ENCODE assay signal across 1 cellular context in genomic region chr19:42075616-42076374, GRCh38.
TF ChIP-seq lines count a peak whose summit lies in the region.

Gene ZNF574 (plus strand): TSS chr19:42076166. CDS start chr19:42078607, 2,441 bp downstream.

TF ChIP-seq in K562, 482 proteins besides CTCF, POLR2A, EP300 and RAD21 (continued from another document and continues in another):
- no peak for TF ChIP-seq HMGXB4 (CRISPR knock-in tag; IDR thresholded peaks at IDR 0.05)
- peak; percentile 80 for TF ChIP-seq PCBP1 (IDR thresholded peaks at IDR 0.05; ENCODE audit: low read depth, low read length, poor library complexity, severe bottlenecking)
- TF ChIP-seq ZBED1 (IDR thresholded peaks at IDR 0.05): no peak
- peak; percentile 90 for TF ChIP-seq CHD2 (IDR thresholded peaks at IDR 0.05; ENCODE audit: low read depth, low read length)
- TF ChIP-seq THRAP3 (IDR thresholded peaks at IDR 0.05; ENCODE audit: borderline replicate concordance): no peak
- TF ChIP-seq ELF2 (CRISPR knock-in tag; IDR thresholded peaks at IDR 0.05): no peak
- TF ChIP-seq U2AF2 (optimal IDR thresholded peaks at IDR 0.05; ENCODE audit: low read depth, low read length): no peak
- TF ChIP-seq SREBF1 (IDR thresholded peaks at IDR 0.05; ENCODE audit: borderline replicate concordance, low read depth, low read length): no peak
- no peak for TF ChIP-seq SMAD4 (CRISPR knock-in tag; conservative IDR thresholded peaks at IDR 0.05)
- no peak for TF ChIP-seq ZNF143 (CRISPR knock-in tag; IDR thresholded peaks at IDR 0.05)
- TF ChIP-seq ZFP30 (CRISPR knock-in tag; IDR thresholded peaks at IDR 0.05; ENCODE audit: borderline replicate concordance): no peak; the same call in 1 of the 2 replicates
- no peak for TF ChIP-seq SMARCA5 (IDR thresholded peaks at IDR 0.05)
- no peak for TF ChIP-seq FOXA3 (CRISPR knock-in tag; conservative IDR thresholded peaks at IDR 0.05 in 1 of 2, IDR thresholded peaks at IDR 0.05 in 1 of 2)
- TF ChIP-seq MTA1 (IDR thresholded peaks at IDR 0.05; ENCODE audit: borderline replicate concordance): no peak; the same call in 1 of the 2 replicates
- no peak; the same call in 1 of the 2 replicates for TF ChIP-seq ZNF239 (CRISPR knock-in tag; IDR thresholded peaks at IDR 0.05)
- no peak for TF ChIP-seq BDP1 (IDR thresholded peaks at IDR 0.05; ENCODE audit: insufficient read depth, insufficient read length)
- no peak for TF ChIP-seq PBX2 (CRISPR knock-in tag; IDR thresholded peaks at IDR 0.05; ENCODE audit: low read depth)
- no peak for TF ChIP-seq PBX2 (tag; conservative IDR thresholded peaks at IDR 0.05; ENCODE audit: low read depth)
- no peak; the same call in 1 of the 2 replicates for TF ChIP-seq CGGBP1 (CRISPR knock-in tag; IDR thresholded peaks at IDR 0.05)
- TF ChIP-seq HNRNPH1 (optimal IDR thresholded peaks at IDR 0.05; ENCODE audit: low read depth, low read length): no peak
- TF ChIP-seq HNRNPUL1 (IDR thresholded peaks at IDR 0.05; ENCODE audit: low read length): no peak
- no peak for TF ChIP-seq SMC3 (conservative IDR thresholded peaks at IDR 0.05; ENCODE audit: insufficient read depth, low read depth, low read length)
- no peak for TF ChIP-seq SMAD2 (IDR thresholded peaks at IDR 0.05; ENCODE audit: low read depth, low read length)
- TF ChIP-seq RERE (CRISPR knock-in tag; IDR thresholded peaks at IDR 0.05; ENCODE audit: borderline replicate concordance): no peak
- TF ChIP-seq HDAC2 (IDR thresholded peaks at IDR 0.05): no peak; the same call in 1 of the 2 replicates
- TF ChIP-seq ZNF444 (CRISPR knock-in tag; IDR thresholded peaks at IDR 0.05): no peak
- TF ChIP-seq FOXK2 (conservative IDR thresholded peaks at IDR 0.05 in 1 of 2, IDR thresholded peaks at IDR 0.05 in 1 of 2; ENCODE audit: low read depth in 2 of 2): peak; percentile 1 to 2; a peak in 2 of 4 replicates
- TF ChIP-seq ZNF41 (CRISPR knock-in tag; conservative IDR thresholded peaks at IDR 0.05): no peak
- TF ChIP-seq ZFPM2 (CRISPR knock-in tag; IDR thresholded peaks at IDR 0.05): no peak
- no peak for TF ChIP-seq PHB (CRISPR knock-in tag; IDR thresholded peaks at IDR 0.05)
- no peak; the same call in 1 of the 2 replicates for TF ChIP-seq KAT8 (IDR thresholded peaks at IDR 0.05; ENCODE audit: low read depth)
- no peak for TF ChIP-seq DLX4 (CRISPR knock-in tag; IDR thresholded peaks at IDR 0.05)
- TF ChIP-seq HLTF (IDR thresholded peaks at IDR 0.05): no peak; the same call in 1 of the 2 replicates
- TF ChIP-seq MYBL2 (IDR thresholded peaks at IDR 0.05; ENCODE audit: low read depth): no peak
- TF ChIP-seq MYBL2 (CRISPR knock-in tag; IDR thresholded peaks at IDR 0.05; ENCODE audit: borderline replicate concordance): no peak
- TF ChIP-seq NCOA1 (IDR thresholded peaks at IDR 0.05; ENCODE audit: low read depth): no peak
- no peak for TF ChIP-seq XRCC4 (IDR thresholded peaks at IDR 0.05; ENCODE audit: extremely low read depth, insufficient read depth, insufficient read length)
- no peak for TF ChIP-seq HOMEZ (CRISPR knock-in tag; IDR thresholded peaks at IDR 0.05)
- TF ChIP-seq ZNF449 (CRISPR knock-in tag; IDR thresholded peaks at IDR 0.05): no peak
- no peak for TF ChIP-seq ESRRB (CRISPR knock-in tag; IDR thresholded peaks at IDR 0.05; ENCODE audit: borderline replicate concordance)
- no peak for TF ChIP-seq SMARCC2 (IDR thresholded peaks at IDR 0.05; ENCODE audit: low read depth)
- TF ChIP-seq SFPQ (IDR thresholded peaks at IDR 0.05; ENCODE audit: low read depth, low read length): no peak
- no peak for TF ChIP-seq ELK3 (CRISPR knock-in tag; IDR thresholded peaks at IDR 0.05)
- no peak for TF ChIP-seq CEBPB (tag; IDR thresholded peaks at IDR 0.05)
- TF ChIP-seq SMARCE1 (IDR thresholded peaks at IDR 0.05): no peak
- TF ChIP-seq CAMTA2 (CRISPR knock-in tag; conservative IDR thresholded peaks at IDR 0.05): no peak
- TF ChIP-seq MAFK (IDR thresholded peaks at IDR 0.05; ENCODE audit: low read length): no peak
- no peak for TF ChIP-seq NCOR1 (IDR thresholded peaks at IDR 0.05)
- TF ChIP-seq ZNF507 (tag; conservative IDR thresholded peaks at IDR 0.05): no peak
- TF ChIP-seq BCL6 (CRISPR knock-in tag; IDR thresholded peaks at IDR 0.05): no peak
- no peak for TF ChIP-seq ZNF175 (CRISPR knock-in tag; IDR thresholded peaks at IDR 0.05; ENCODE audit: low read depth)
- no peak for TF ChIP-seq RBM22 (IDR thresholded peaks at IDR 0.05; ENCODE audit: low read depth, low read length, poor library complexity, severe bottlenecking)
- no peak for TF ChIP-seq CC2D1A (IDR thresholded peaks at IDR 0.05)
- TF ChIP-seq PML (IDR thresholded peaks at IDR 0.05; ENCODE audit: low read length): peak; percentile 81; the same call in 1 of the 2 replicates
- TF ChIP-seq ZNF780A (CRISPR knock-in tag; IDR thresholded peaks at IDR 0.05): no peak
